Comparison of ENCODE assay signal across 22 cellular contexts in the genomic region with DNA sequence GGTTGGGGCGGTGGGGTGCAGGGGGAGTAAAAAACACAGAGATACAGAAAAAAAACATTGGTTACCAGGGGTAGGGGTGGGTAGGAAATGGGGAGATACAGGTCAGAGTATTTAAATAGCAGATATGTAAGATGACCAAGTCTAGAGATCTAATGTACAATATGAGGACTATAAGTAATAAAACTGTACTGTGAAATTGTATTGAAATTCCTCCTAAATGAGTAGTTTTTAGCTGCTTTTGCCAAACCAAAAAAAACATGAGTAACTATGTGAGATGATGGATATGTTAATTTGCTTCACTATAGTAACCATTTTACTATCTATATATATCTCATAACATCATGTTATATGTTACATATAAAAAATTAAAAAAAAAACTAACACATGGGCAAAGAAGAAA. TPM values are rescaled to one million over a fixed set of nuclear protein-coding genes. Genes with fewer than 3 reads are reported as not detected.
DNase-seq lines count a peak whose midpoint lies in the region; ATAC-seq and TF ChIP-seq lines count a peak whose summit lies in the region.
"Had no signal": no experiment of that assay in that cellular context is flagged by ENCODE, and none has a peak within 500 bp of the region (broad histone marks: within the 10 kb centered on the region; RNA-seq: fewer than 3 reads in every experiment).

No MANE protein-coding gene starts in this region.

- H3K27me3 ChIP-seq in endodermal cell (ENCODE audit: control insufficient read depth, insufficient read depth, low read length, poor library complexity, severe bottlenecking): no peaks in the 10 kb centered on the region
- H3K27me3 ChIP-seq: BLaER1, MG63, pancreas, upper lobe of left lung had no signal

- DNase-seq in AG10803 (ENCODE audit: low read depth): peak; percentile 58
- peak; percentile 24 for DNase-seq in GM03348 (ENCODE audit: low spot score)
- DNase-seq in activated naive CD8-positive, alpha-beta T cell treated with anti-CD3 and anti-CD28 coated beads for 36 hours: no peak
- peak; percentile 57 for DNase-seq in fibroblast of the aortic adventitia (ENCODE audit: low read depth)
- DNase-seq in endodermal cell: no peak
- DNase-seq in natural killer cell: no peak
- DNase-seq in COLO668 (lab: John Stamatoyannopoulos, UW; ENCODE audit: unreplicated experiment): no peak
- DNase-seq: aorta; GDM1; hypothalamus; MG63; naive B cell; pancreas; SIG-M5; stimulated activated naive CD4-positive, alpha-beta T cell treated with Interleukin-2 at 50 U/mL for 16 hours; T-helper 2 cell; upper lobe of left lung; WERI-Rb-1 had no signal

- H3K4me1 ChIP-seq in endodermal cell (ENCODE audit: control insufficient read depth, insufficient read depth, low read length): no peaks in the 10 kb centered on the region
- H3K4me1 ChIP-seq: BLaER1, HAP-1, pancreas had no signal

- H3K4me3 Mint-ChIP-seq in activated naive CD8-positive, alpha-beta T cell treated with anti-CD3 and anti-CD28 coated beads for 36 hours: peak overlapping the region; percentile 45
- H3K4me3 Mint-ChIP-seq in endodermal cell: no peak overlapping the region
- H3K4me3 Mint-ChIP-seq in natural killer cell: no peak overlapping the region
- H3K4me3 Mint-ChIP-seq: activated T-helper 17 cell treated with anti-CD3 and anti-CD28 coated beads, Interleukin-2, amount 50 U/mL, for 72 hours; naive B cell had no signal

- H3K4me1 Mint-ChIP-seq in activated naive CD8-positive, alpha-beta T cell treated with anti-CD3 and anti-CD28 coated beads for 36 hours: peaks cover 75% of the 10 kb centered on the region
- H3K4me1 Mint-ChIP-seq in endodermal cell (no peaks in the 10 kb centered on the region), natural killer cell (peaks cover 18 to 19% of the 10 kb centered on the region in 2 donors)

- H3K9ac ChIP-seq in endodermal cell (ENCODE audit: extremely low read depth, low read length, poor library complexity, severe bottlenecking): no peak overlapping the region
- H3K9ac ChIP-seq: BLaER1 had no signal

- H3K9me3 ChIP-seq in endodermal cell (ENCODE audit: control insufficient read depth, low read length): no peaks in the 10 kb centered on the region
- H3K9me3 ChIP-seq: HAP-1, pancreas, upper lobe of left lung had no signal

- 96% methylated on average over 1 of the region's 1 CpG; no CpG with 5 or more reads in 1 of the 2 experiments for WGBS in endodermal cell (ENCODE audit: insufficient coverage in 1 of 2, insufficient read length in 1 of 2), 2 experiments

- peaks cover 10% of the 10 kb centered on the region for H3K9me3 Mint-ChIP-seq in activated naive CD8-positive, alpha-beta T cell treated with anti-CD3 and anti-CD28 coated beads for 36 hours
- H3K9me3 Mint-ChIP-seq in endodermal cell (no peaks in the 10 kb centered on the region), natural killer cell (no peaks in the 10 kb centered on the region)
- H3K9me3 Mint-ChIP-seq: activated T-helper 17 cell treated with anti-CD3 and anti-CD28 coated beads, Interleukin-2, amount 50 U/mL, for 72 hours had no signal

- intact Hi-C loops in natural killer cell (cut with micrococcal nuclease): no loop called here

- peaks cover 60% of the 10 kb centered on the region for H3K36me3 Mint-ChIP-seq in activated naive CD8-positive, alpha-beta T cell treated with anti-CD3 and anti-CD28 coated beads for 36 hours
- peaks cover 16% of the 10 kb centered on the region for H3K36me3 Mint-ChIP-seq in endodermal cell (ENCODE audit: low read depth)
- peaks cover 12% of the 10 kb centered on the region for H3K36me3 Mint-ChIP-seq in natural killer cell

- no peaks in the 10 kb centered on the region for H3K27me3 Mint-ChIP-seq in activated naive CD8-positive, alpha-beta T cell treated with anti-CD3 and anti-CD28 coated beads for 36 hours
- H3K27me3 Mint-ChIP-seq in endodermal cell (ENCODE audit: insufficient read depth) (no peaks in the 10 kb centered on the region), natural killer cell (ENCODE audit: low read depth in 2 of 2) (no peaks in the 10 kb centered on the region)
- H3K27me3 Mint-ChIP-seq: activated T-helper 17 cell treated with anti-CD3 and anti-CD28 coated beads, Interleukin-2, amount 50 U/mL, for 72 hours; naive B cell had no signal

- no peak for ATAC-seq in natural killer cell
- ATAC-seq: activated T-helper 17 cell treated with anti-CD3 and anti-CD28 coated beads, Interleukin-2, amount 50 U/mL, for 72 hours; HepG2; pancreas had no signal

- no peaks in the 10 kb centered on the region for H3K36me3 ChIP-seq in endodermal cell (ENCODE audit: control insufficient read depth, insufficient read depth, low read length)
- H3K36me3 ChIP-seq: upper lobe of left lung, WERI-Rb-1 had no signal

- H3K27ac ChIP-seq in endodermal cell (ENCODE audit: low read depth, low read length): no peak overlapping the region
- H3K27ac ChIP-seq: BLaER1, pancreas, upper lobe of left lung, WERI-Rb-1 had no signal

- TF ChIP-seq CTCF in AG10803 (conservative IDR thresholded peaks at IDR 0.05; ENCODE audit: low read length) (no peak), fibroblast of the aortic adventitia (IDR thresholded peaks at IDR 0.05; ENCODE audit: insufficient read depth, low read length) (no peak), endodermal cell (conservative IDR thresholded peaks at IDR 0.05) (no peak), natural killer cell (IDR thresholded peaks at IDR 0.05) (no peak)

- peak overlapping the region; percentile 86 for H3K27ac Mint-ChIP-seq in activated naive CD8-positive, alpha-beta T cell treated with anti-CD3 and anti-CD28 coated beads for 36 hours
- H3K27ac Mint-ChIP-seq in endodermal cell (no peak overlapping the region), natural killer cell (no peak overlapping the region)
- H3K27ac Mint-ChIP-seq: activated T-helper 17 cell treated with anti-CD3 and anti-CD28 coated beads, Interleukin-2, amount 50 U/mL, for 72 hours; naive B cell had no signal

- H3K4me3 ChIP-seq in AG10803 (ENCODE audit: low read length) (no peak overlapping the region), fibroblast of the aortic adventitia (ENCODE audit: low read depth, low read length) (no peak overlapping the region), endodermal cell (ENCODE audit: low read length) (no peak overlapping the region)
- H3K4me3 ChIP-seq: BLaER1, HAP-1, MG63, pancreas, upper lobe of left lung had no signal

RNA-seq across cellular contexts. Expression of gene VWA8, which starts 29.6 kb away (rescaled TPM):
- total RNA-seq in activated naive CD8-positive, alpha-beta T cell treated with anti-CD3 and anti-CD28 coated beads for 36 hours: 10 to 100 TPM; 22.6 to 23.1 TPM
- total RNA-seq in fibroblast of the aortic adventitia (ENCODE audit: low replicate concordance) (27.2 and 28.5 TPM in 2 replicates), endodermal cell (10 to 100 TPM; 24.6 to 25.6 TPM), natural killer cell (10 to 100 TPM; 21.9 to 27.5 (median 22.6) TPM)
- 10.4 TPM for polyA plus RNA-seq in endodermal cell (2013, experiment 1 of 2)
- 9.9 TPM for polyA plus RNA-seq in endodermal cell (2013, experiment 2 of 2)

Comparison
In these comparisons a context has a peak if more than half of its experiments do, and no peak if none do; other contexts are left out.
1. DNase-seq: peak in AG10803 (single experiment), GM03348 (single experiment) and fibroblast of the aortic adventitia (single experiment); none in activated naive CD8-positive, alpha-beta T cell treated with anti-CD3 and anti-CD28 coated beads for 36 hours (single experiment), endodermal cell (single experiment), natural killer cell (single experiment) and COLO668 (single experiment).